In genomic region chr22:33923660-33924246, GRCh38 we compare ENCODE assay signal across 8 cellular contexts. TPM values are rescaled to one million over a fixed set of nuclear protein-coding genes. Genes with fewer than 3 reads are reported as not detected.
DNase-seq lines count a peak whose midpoint lies in the region; ATAC-seq and TF ChIP-seq lines count a peak whose summit lies in the region.

No MANE protein-coding gene starts in this region.

- intact Hi-C loops in activated CD8-positive, alpha-beta T cell treated with anti-CD3 and anti-CD28 coated beads for 36 hours (cut with micrococcal nuclease) = no loop called here

- POLR2A ChIA-PET in activated CD8-positive, alpha-beta T cell treated with anti-CD3 and anti-CD28 coated beads for 36 hours (lab: Charles Lee) = no interaction called here
- POLR2A ChIA-PET in CD8-positive, alpha-beta memory T cell (lab: Charles Lee) = no interaction called here

- H3K27me3 ChIP-seq in trophoblast cell (ENCODE audit: insufficient read depth, low read length) = no peaks in the 10 kb centered on the region
- peaks cover 6% of the 10 kb centered on the region for H3K27me3 ChIP-seq in CD8-positive, alpha-beta memory T cell (ENCODE audit: insufficient read depth, low read length, poor library complexity, severe bottlenecking)

- H3K23ac ChIP-seq in trophoblast cell (ENCODE audit: low read length) = no peak overlapping the region

- CTCF ChIA-PET in activated CD8-positive, alpha-beta T cell treated with anti-CD3 and anti-CD28 coated beads for 36 hours (lab: Charles Lee) = interaction anchor here (0.7 to 2.1 kb wide), 2 partner anchors 182 to 930 kb away, joined by 3 to 7 read pairs; no protein-coding TSS in a partner anchor
- CTCF ChIA-PET in CD8-positive, alpha-beta memory T cell (lab: Charles Lee) = no interaction called here

- H4K8ac ChIP-seq in trophoblast cell (ENCODE audit: low read depth, low read length) = no peak overlapping the region

- H3K4me2 ChIP-seq in trophoblast cell (ENCODE audit: low read length) = no peak overlapping the region

- H4K12ac ChIP-seq in trophoblast cell (ENCODE audit: low read depth, low read length) = no peak overlapping the region

- H2BK12ac ChIP-seq in trophoblast cell (ENCODE audit: low read length) = no peak overlapping the region

- no peaks in the 10 kb centered on the region for H3K36me3 Mint-ChIP-seq in activated CD8-positive, alpha-beta T cell treated with anti-CD3 and anti-CD28 coated beads for 36 hours (ENCODE audit: low read depth)
- no peaks in the 10 kb centered on the region for H3K36me3 Mint-ChIP-seq in glutamatergic neuron (ENCODE audit: unreplicated experiment)
- H3K36me3 Mint-ChIP-seq in CD8-positive, alpha-beta memory T cell = no peaks in the 10 kb centered on the region

- H2BK5ac ChIP-seq in trophoblast cell (ENCODE audit: low read depth, low read length, poor library complexity) = no peak overlapping the region

- no peak overlapping the region for H4K91ac ChIP-seq in trophoblast cell (ENCODE audit: low read depth, low read length)

- H3K4me1 Mint-ChIP-seq in activated CD8-positive, alpha-beta T cell treated with anti-CD3 and anti-CD28 coated beads for 36 hours (ENCODE audit: low read depth) = peaks cover 18% of the 10 kb centered on the region
- H3K4me1 Mint-ChIP-seq in glutamatergic neuron (ENCODE audit: low read depth, unreplicated experiment) = peaks cover 6% of the 10 kb centered on the region
- peaks cover 11 to 20% (median 14%) of the 10 kb centered on the region in 3 donors for H3K4me1 Mint-ChIP-seq in CD8-positive, alpha-beta memory T cell

- H2BK120ac ChIP-seq in trophoblast cell (ENCODE audit: insufficient read depth, low read length, poor library complexity) = no peak overlapping the region

- H3K9ac ChIP-seq in trophoblast cell (ENCODE audit: low read length) = no peak overlapping the region

- no peak overlapping the region for H2AFZ ChIP-seq in trophoblast cell (ENCODE audit: insufficient read depth, low read length, poor library complexity)

- no peak overlapping the region for H2AK5ac ChIP-seq in trophoblast cell (ENCODE audit: low read length)

- H3K14ac ChIP-seq in trophoblast cell (ENCODE audit: low read length) = no peak overlapping the region

- peaks cover 53% of the 10 kb centered on the region for H3K27me3 Mint-ChIP-seq in activated CD8-positive, alpha-beta T cell treated with anti-CD3 and anti-CD28 coated beads for 36 hours
- peaks cover 11% of the 10 kb centered on the region for H3K27me3 Mint-ChIP-seq in glutamatergic neuron (ENCODE audit: unreplicated experiment)
- H3K27me3 Mint-ChIP-seq in CD8-positive, alpha-beta memory T cell = peaks cover 35 to 39% of the 10 kb centered on the region in 2 donors

- DNase-seq in AG09319 (ENCODE audit: extremely low read depth, low read depth) = no peak
- DNase-seq in GM12865 (ENCODE audit: low read depth) = peak; percentile 87
- peak; percentile 38 for DNase-seq in NCI-H187 treated with DMSO at 0.1 percent for 48 hours (lab: John Stamatoyannopoulos, UW)
- peak; percentile 54 for DNase-seq in activated CD8-positive, alpha-beta T cell treated with anti-CD3 and anti-CD28 coated beads for 36 hours
- peak; percentile 66 for DNase-seq in glutamatergic neuron
- peak; percentile 4 to 59 for DNase-seq in trophoblast cell
- no peak for DNase-seq in CD8-positive, alpha-beta memory T cell

- TF ChIP-seq CTCF in AG09319 (IDR thresholded peaks at IDR 0.05; ENCODE audit: low read depth, low read length) = peak; percentile 80
- TF ChIP-seq CTCF in GM12865 (IDR thresholded peaks at IDR 0.05; ENCODE audit: insufficient read depth, low read depth, low read length, missing control alignments) = peak; percentile 66
- TF ChIP-seq CTCF in activated CD8-positive, alpha-beta T cell treated with anti-CD3 and anti-CD28 coated beads for 36 hours (IDR thresholded peaks at IDR 0.05) = peak; percentile 55
- peak; percentile 90 for TF ChIP-seq CTCF in glutamatergic neuron (IDR thresholded peaks at IDR 0.05; ENCODE audit: partially characterized antibody, unreplicated experiment)

- H3K9me3 ChIP-seq in trophoblast cell (ENCODE audit: insufficient read depth, low read depth, low read length) = no peaks in the 10 kb centered on the region
- H3K9me3 ChIP-seq in CD8-positive, alpha-beta memory T cell (ENCODE audit: low read length) = no peaks in the 10 kb centered on the region

- peaks cover 4% of the 10 kb centered on the region for H3K79me2 ChIP-seq in trophoblast cell (ENCODE audit: control insufficient read depth, insufficient read depth, low read length, poor library complexity)

- no peak overlapping the region for H3K4me3 ChIP-seq in GM12865 (ENCODE audit: low read depth, low read length)
- H3K4me3 ChIP-seq in trophoblast cell (ENCODE audit: low read depth, low read length) = no peak overlapping the region
- no peak overlapping the region for H3K4me3 ChIP-seq in CD8-positive, alpha-beta memory T cell (ENCODE audit: low read length)

- no peak overlapping the region for H3K27ac ChIP-seq in trophoblast cell (ENCODE audit: low read depth, low read length)
- no peak overlapping the region for H3K27ac ChIP-seq in CD8-positive, alpha-beta memory T cell (ENCODE audit: low read depth, low read length)

- peaks cover 8% of the 10 kb centered on the region for H3K79me1 ChIP-seq in trophoblast cell (ENCODE audit: low read length)

- no peak overlapping the region for H3K4ac ChIP-seq in trophoblast cell (ENCODE audit: low read depth, low read length)

- no peak overlapping the region for H3K18ac ChIP-seq in trophoblast cell (ENCODE audit: low read length)

- no peak overlapping the region for H3K27ac Mint-ChIP-seq in activated CD8-positive, alpha-beta T cell treated with anti-CD3 and anti-CD28 coated beads for 36 hours
- no peak overlapping the region for H3K27ac Mint-ChIP-seq in glutamatergic neuron (ENCODE audit: unreplicated experiment)
- H3K27ac Mint-ChIP-seq in CD8-positive, alpha-beta memory T cell = no peak overlapping the region

- H3K4me1 ChIP-seq in trophoblast cell (ENCODE audit: control insufficient read depth in 1 of 2, insufficient read depth in 2 of 2, low read length in 2 of 2) = peaks cover 0 to 7% of the 10 kb centered on the region in 2 experiments
- H3K4me1 ChIP-seq in CD8-positive, alpha-beta memory T cell (ENCODE audit: insufficient read depth, low read length) = peaks cover 7% of the 10 kb centered on the region

- H3K4me3 Mint-ChIP-seq in activated CD8-positive, alpha-beta T cell treated with anti-CD3 and anti-CD28 coated beads for 36 hours = no peak overlapping the region
- H3K4me3 Mint-ChIP-seq in glutamatergic neuron (ENCODE audit: unreplicated experiment) = peak overlapping the region; percentile 97
- no peak overlapping the region for H3K4me3 Mint-ChIP-seq in CD8-positive, alpha-beta memory T cell

- no peaks in the 10 kb centered on the region for H3K9me3 Mint-ChIP-seq in activated CD8-positive, alpha-beta T cell treated with anti-CD3 and anti-CD28 coated beads for 36 hours
- H3K9me3 Mint-ChIP-seq in glutamatergic neuron (ENCODE audit: unreplicated experiment) = peaks cover 12% of the 10 kb centered on the region
- H3K9me3 Mint-ChIP-seq in CD8-positive, alpha-beta memory T cell = peaks cover 0 to 13% (median 9%) of the 10 kb centered on the region in 5 donors

- no peak for ATAC-seq in activated CD8-positive, alpha-beta T cell treated with anti-CD3 and anti-CD28 coated beads for 36 hours
- no peak for ATAC-seq in HG03025 (IDR thresholded peaks at IDR 0.05; ENCODE audit: low FRiP score, unreplicated experiment)

- WGBS in trophoblast cell (ENCODE audit: extremely low coverage, insufficient coverage, insufficient read length) = no CpG with 5 or more reads among the region's 17 CpGs

- no peaks in the 10 kb centered on the region for H3K36me3 ChIP-seq in trophoblast cell (ENCODE audit: control insufficient read depth in 1 of 2, insufficient read depth in 2 of 2, low read length in 2 of 2)
- H3K36me3 ChIP-seq in CD8-positive, alpha-beta memory T cell (ENCODE audit: insufficient read depth, low read length) = no peaks in the 10 kb centered on the region

RNA-seq across cellular contexts. Expression of gene LARGE1, which starts 3.5 kb away (rescaled TPM):
- total RNA-seq in activated CD8-positive, alpha-beta T cell treated with anti-CD3 and anti-CD28 coated beads for 36 hours = under 1 TPM; 0.31 to 0.32 TPM
- total RNA-seq in glutamatergic neuron (ENCODE audit: unreplicated experiment) = 81.2 TPM
- polyA plus RNA-seq in trophoblast cell (2013) = 17.3 and 17.7 TPM in 2 replicates
- total RNA-seq in CD8-positive, alpha-beta memory T cell = under 1 TPM; 0.18 to 0.27 TPM
- polyA plus RNA-seq in CD8-positive, alpha-beta memory T cell = 0.07 TPM

Comparison
In these comparisons a context has a peak if more than half of its experiments do, and no peak if none do; other contexts are left out.
1. DNase-seq: peak in GM12865 (single experiment), NCI-H187 treated with DMSO at 0.1 percent for 48 hours (single experiment), activated CD8-positive, alpha-beta T cell treated with anti-CD3 and anti-CD28 coated beads for 36 hours (single experiment), glutamatergic neuron (single experiment) and trophoblast cell (2 of 2); none in AG09319 (single experiment) and CD8-positive, alpha-beta memory T cell (0 of 5).
2. RNA of gene LARGE1, which starts 3.5 kb away (total RNA-seq): 81.2 TPM in glutamatergic neuron (single experiment); 0.31 to 0.32 TPM in activated CD8-positive, alpha-beta T cell treated with anti-CD3 and anti-CD28 coated beads for 36 hours and 0.18 to 0.27 TPM in CD8-positive, alpha-beta memory T cell; every median in the first group is over 10 times any median in the second.
3. Peak in every context shown above with its lines, with median percentiles within 50 percentile points of each other: CTCF ChIP-seq.